ENCODE assay signal across 2 cellular contexts in genomic region chr9:92140754-92141143, GRCh38.
TF ChIP-seq lines count a peak whose summit lies in the region.

No MANE protein-coding gene starts in this region.

TF ChIP-seq in A549, 52 proteins besides CTCF, POLR2A, EP300 and RAD21 (continued from another document):
- TF ChIP-seq PBX3 (IDR thresholded peaks at IDR 0.05) (no peak), FOSB (CRISPR knock-in tag; IDR thresholded peaks at IDR 0.05) (no peak), HMGXB4 (CRISPR knock-in tag; IDR thresholded peaks at IDR 0.05; ENCODE audit: borderline replicate concordance) (no peak), RNF2 (IDR thresholded peaks at IDR 0.05; ENCODE audit: borderline replicate concordance, low read depth) (no peak), NR3C1 (IDR thresholded peaks at IDR 0.05) (no peak), CBX8 (IDR thresholded peaks at IDR 0.05) (no peak), MYC (IDR thresholded peaks at IDR 0.05; ENCODE audit: borderline replicate concordance, low read length) (no peak)

TF ChIP-seq in HCT116, 20 proteins besides CTCF, POLR2A, EP300 and RAD21 (continued from another document):
- TF ChIP-seq ZBTB33 (IDR thresholded peaks at IDR 0.05; ENCODE audit: extremely low read depth, insufficient replicate concordance, low read length) = no peak
- no peak for TF ChIP-seq POLR2AphosphoS5 (IDR thresholded peaks at IDR 0.05; ENCODE audit: low read depth, low read length)
- TF ChIP-seq JUND (IDR thresholded peaks at IDR 0.05) = no peak
- no peak for TF ChIP-seq CBX3 (IDR thresholded peaks at IDR 0.05; ENCODE audit: low read depth)
- TF ChIP-seq FOSL1 (IDR thresholded peaks at IDR 0.05; ENCODE audit: low read depth) = no peak
- TF ChIP-seq EZH2phosphoT487 (IDR thresholded peaks at IDR 0.05; ENCODE audit: borderline replicate concordance) = no peak
- TF ChIP-seq ELF1 (IDR thresholded peaks at IDR 0.05; ENCODE audit: borderline replicate concordance, low read depth) = no peak
